In the genomic region with DNA sequence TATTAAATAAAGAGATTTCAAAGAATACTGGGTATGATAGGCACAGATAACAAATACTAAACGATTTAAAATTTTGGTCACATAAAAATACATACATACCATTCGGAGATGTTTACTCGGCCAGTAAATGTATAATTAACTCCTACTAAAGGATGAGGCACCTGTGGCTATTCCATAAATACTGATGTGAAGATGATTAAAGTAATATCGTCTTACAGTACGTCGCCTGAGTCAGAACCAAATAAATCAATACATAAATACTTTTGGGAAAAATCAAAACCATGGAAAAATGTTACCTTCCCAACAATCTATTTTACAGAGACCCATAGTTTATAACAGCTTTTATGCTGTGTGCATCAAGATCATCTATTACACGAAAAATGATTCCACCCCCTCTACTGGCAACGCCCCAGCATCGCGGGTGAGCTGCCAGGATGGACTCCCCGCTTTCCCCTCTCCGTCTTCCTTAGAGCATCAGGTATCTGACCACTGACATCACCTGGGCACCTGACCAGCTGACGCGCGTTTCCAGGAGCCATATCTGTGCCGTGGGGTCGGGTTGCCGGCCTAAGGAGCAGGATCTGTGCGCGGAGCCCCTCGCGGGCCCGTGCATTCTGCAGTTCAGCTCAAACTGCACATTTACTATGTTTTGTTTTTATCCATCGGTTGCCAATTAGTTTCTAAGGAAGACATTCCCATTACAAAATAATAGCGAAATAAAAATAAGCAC, we compare ENCODE assay signal across 8 cellular contexts. TPM values are rescaled to one million over a fixed set of nuclear protein-coding genes. Genes with fewer than 3 reads are reported as not detected.
A peak's percentile ranks its signal among the peaks of the same experiment; 100 is the strongest.
DNase-seq lines count a peak whose midpoint lies in the region; ATAC-seq and TF ChIP-seq lines count a peak whose summit lies in the region.

No MANE protein-coding gene starts in this region.

- 6% methylated on average over 25 of the region's 25 CpGs for WGBS in lung, 2 donors

- intact Hi-C loops in CD14-positive monocyte (cut with micrococcal nuclease), result loop anchor here in 1 of 2 donors (5.0 to 10.0 kb wide), 2 partner anchors 38 to 306 kb away; no protein-coding TSS in a partner anchor
- intact Hi-C loops in activated CD4-positive, alpha-beta memory T cell treated with anti-CD3 and anti-CD28 coated beads for 36 hours (cut with micrococcal nuclease), result loop anchor here (1.0 to 5.0 kb wide), 6 partner anchors 39 to 367 kb away; a partner anchor contains a TSS

- peaks cover 11 to 13% (median 12%) of the 10 kb centered on the region in 3 donors for H3K27me3 Mint-ChIP-seq in CD14-positive monocyte (ENCODE audit: low read depth in 3 of 3)
- H3K27me3 Mint-ChIP-seq in activated CD4-positive, alpha-beta memory T cell treated with anti-CD3 and anti-CD28 coated beads for 36 hours, result no peaks in the 10 kb centered on the region

- H3K9me3 Mint-ChIP-seq in CD14-positive monocyte, result peaks cover 0 to 3% (median 0%) of the 10 kb centered on the region in 7 donors
- H3K9me3 Mint-ChIP-seq in activated CD4-positive, alpha-beta memory T cell treated with anti-CD3 and anti-CD28 coated beads for 36 hours, result no peaks in the 10 kb centered on the region

- TF ChIP-seq CTCF in CD14-positive monocyte (IDR thresholded peaks at IDR 0.05), result peak; percentile 67
- TF ChIP-seq CTCF in lung (IDR thresholded peaks at IDR 0.05; ENCODE audit: control extremely low read depth, extremely low read depth), result peak; percentile 15

- H3K4me1 ChIP-seq in lung (ENCODE audit: control insufficient read depth in 2 of 2, insufficient read depth in 2 of 2, low read length in 2 of 2), result no peaks in the 10 kb centered on the region

- no peaks in the 10 kb centered on the region for H3K9me3 ChIP-seq in lung (ENCODE audit: control insufficient read depth in 2 of 2, insufficient read depth in 1 of 2, low read length in 1 of 2)

- H3K4me3 Mint-ChIP-seq in CD14-positive monocyte, result peak overlapping the region; percentile 90 to 94
- peak overlapping the region; percentile 88 for H3K4me3 Mint-ChIP-seq in activated CD4-positive, alpha-beta memory T cell treated with anti-CD3 and anti-CD28 coated beads for 36 hours

- DNase-seq in CD14-positive monocyte (ENCODE audit: low spot score), result no peak
- peak; percentile 99 for DNase-seq in NCI-H748 (lab: John Stamatoyannopoulos, UW; ENCODE audit: unreplicated experiment)
- peak; percentile 81 for DNase-seq in activated CD4-positive, alpha-beta memory T cell treated with anti-CD3 and anti-CD28 coated beads for 36 hours
- DNase-seq in ecto neural progenitor cell (ENCODE audit: low spot score), result peak; percentile 67
- DNase-seq in lung (ENCODE audit: low spot score), result peak; percentile 65
- DNase-seq in stimulated activated CD8-positive, alpha-beta memory T cell treated with anti-CD3 and anti-CD28 coated beads, Interleukin-12 subunit alpha, Interleukin-12 subunit beta, amount 100 ng/mL, for 4 hours (ENCODE audit: low read depth), result peak; percentile 32

- H3K4me1 Mint-ChIP-seq in CD14-positive monocyte, result peaks cover 12% of the 10 kb centered on the region
- H3K4me1 Mint-ChIP-seq in activated CD4-positive, alpha-beta memory T cell treated with anti-CD3 and anti-CD28 coated beads for 36 hours (ENCODE audit: low read depth), result peaks cover 7% of the 10 kb centered on the region

- H3K27ac ChIP-seq in lung (ENCODE audit: low read depth in 1 of 2, low read length in 1 of 2), result peak overlapping the region; percentile 85 to 86

- H3K4me3 ChIP-seq in lung, result peak overlapping the region; percentile 96

- H3K27ac Mint-ChIP-seq in CD14-positive monocyte, result peak overlapping the region in 4 of 7 donors; percentile 12 to 73 (median 29)
- peak overlapping the region; percentile 61 for H3K27ac Mint-ChIP-seq in activated CD4-positive, alpha-beta memory T cell treated with anti-CD3 and anti-CD28 coated beads for 36 hours

- peak; percentile 67 for ATAC-seq in GM19395 (IDR thresholded peaks at IDR 0.05; ENCODE audit: unreplicated experiment)
- ATAC-seq in HG03565 (IDR thresholded peaks at IDR 0.05; ENCODE audit: unreplicated experiment), result peak; percentile 45
- ATAC-seq in lung (ENCODE audit: insufficient read depth, low FRiP score), result peak; percentile 48

- no peaks in the 10 kb centered on the region for H3K36me3 ChIP-seq in lung (ENCODE audit: control insufficient read depth in 2 of 2, insufficient read depth in 2 of 2, low read length in 2 of 2)

- POLR2A ChIA-PET in activated CD4-positive, alpha-beta memory T cell treated with anti-CD3 and anti-CD28 coated beads for 36 hours (lab: Charles Lee), result interaction anchor here (0.5 to 1.6 kb wide), 4 partner anchors 35 to 597 kb away, joined by 3 to 5 read pairs (median 5); a partner anchor contains a TSS

- CTCF ChIA-PET in activated CD4-positive, alpha-beta memory T cell treated with anti-CD3 and anti-CD28 coated beads for 36 hours (lab: Charles Lee), result interaction anchor here (0.6 to 5.1 kb wide), 16 partner anchors 8 to 945 kb away, joined by 3 to 64 read pairs (median 4); no protein-coding TSS in a partner anchor

- no peaks in the 10 kb centered on the region for H3K36me3 Mint-ChIP-seq in CD14-positive monocyte
- no peaks in the 10 kb centered on the region for H3K36me3 Mint-ChIP-seq in activated CD4-positive, alpha-beta memory T cell treated with anti-CD3 and anti-CD28 coated beads for 36 hours

- H3K27me3 ChIP-seq in lung (ENCODE audit: control insufficient read depth, insufficient read depth), result no peaks in the 10 kb centered on the region

RNA-seq across cellular contexts. Expression of a gene that starts 1.0 kb away (rescaled TPM):
- polyA plus RNA-seq in CD14-positive monocyte (under 1 TPM; 0.17 to 0.85 TPM), lung (1 to 10 TPM; 1.3 to 2.6 TPM)
- total RNA-seq in activated CD4-positive, alpha-beta memory T cell treated with anti-CD3 and anti-CD28 coated beads for 36 hours, result 1 to 10 TPM; 5.8 to 6.0 TPM
- 10 to 100 TPM in 1 of 2 donors, 1 to 10 TPM in 1; 9.2 to 21.2 TPM for total RNA-seq in lung

RNA-seq across cellular contexts. Expression of a gene that starts 40.9 kb away (rescaled TPM):
- polyA plus RNA-seq in CD14-positive monocyte (10 to 100 TPM in 1 of 2 donors, 1 to 10 TPM in 1; 4.1 to 14.6 TPM), lung (10 to 100 TPM; 15.0 to 17.6 TPM)
- total RNA-seq in activated CD4-positive, alpha-beta memory T cell treated with anti-CD3 and anti-CD28 coated beads for 36 hours, result 10 to 100 TPM; 86.1 to 97.8 TPM
- total RNA-seq in lung, result 10 to 100 TPM in 1 of 2 donors, 1 to 10 TPM in 1; 9.4 to 36.1 TPM

RNA-seq across cellular contexts. Expression of a gene that starts 41.5 kb away (rescaled TPM):
- polyA plus RNA-seq in CD14-positive monocyte, result 1 to 10 TPM; 1.1 to 2.8 TPM
- 1 to 10 TPM; 5.2 to 6.6 TPM for total RNA-seq in activated CD4-positive, alpha-beta memory T cell treated with anti-CD3 and anti-CD28 coated beads for 36 hours
- 10 to 100 TPM in 1 of 2 donors, 1 to 10 TPM in 1; 7.8 to 20.0 TPM for total RNA-seq in lung
- polyA plus RNA-seq in lung, result 1 to 10 TPM; 1.8 to 2.8 TPM
